1 cellular context compared by ENCODE assay signal in the genomic region with DNA sequence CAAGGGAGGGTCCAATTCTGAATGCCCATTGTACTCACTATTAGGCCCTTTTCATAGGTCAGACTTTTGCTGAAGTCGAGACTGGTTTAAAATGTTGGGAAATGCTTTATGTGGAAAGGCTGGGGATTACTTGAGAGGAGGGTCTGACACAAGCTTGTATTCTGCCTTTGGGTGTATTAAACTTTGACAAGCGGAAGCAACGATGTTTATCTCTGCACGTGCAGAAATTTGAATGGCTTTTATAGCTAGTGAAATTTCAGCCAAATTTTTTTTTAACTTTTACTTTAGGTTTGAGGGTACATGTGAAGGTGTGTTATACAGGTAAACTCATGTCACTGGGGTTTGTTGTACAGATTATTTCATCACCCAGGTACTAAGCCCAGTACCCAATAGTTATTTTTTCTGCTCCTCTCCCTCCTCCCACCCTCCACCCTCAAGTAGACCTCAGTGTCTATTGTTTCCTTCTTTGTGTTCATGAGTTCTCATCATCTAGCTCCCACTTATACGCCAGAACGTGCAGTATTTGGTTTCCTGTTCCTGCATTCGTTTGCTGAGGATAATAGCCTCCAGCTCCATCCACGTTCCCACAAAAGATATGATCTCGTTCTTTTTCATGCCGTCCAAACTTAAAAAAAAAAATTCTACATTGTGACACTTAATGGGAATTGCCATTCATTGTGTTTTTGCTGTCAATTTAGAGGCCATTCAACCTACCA.
TF ChIP-seq lines count a peak whose summit lies in the region.

No MANE protein-coding gene starts in this region.

TF ChIP-seq in GM12878, 131 proteins besides CTCF, POLR2A, EP300 and RAD21 (continued from another document):
- TF ChIP-seq, protein P1, sequence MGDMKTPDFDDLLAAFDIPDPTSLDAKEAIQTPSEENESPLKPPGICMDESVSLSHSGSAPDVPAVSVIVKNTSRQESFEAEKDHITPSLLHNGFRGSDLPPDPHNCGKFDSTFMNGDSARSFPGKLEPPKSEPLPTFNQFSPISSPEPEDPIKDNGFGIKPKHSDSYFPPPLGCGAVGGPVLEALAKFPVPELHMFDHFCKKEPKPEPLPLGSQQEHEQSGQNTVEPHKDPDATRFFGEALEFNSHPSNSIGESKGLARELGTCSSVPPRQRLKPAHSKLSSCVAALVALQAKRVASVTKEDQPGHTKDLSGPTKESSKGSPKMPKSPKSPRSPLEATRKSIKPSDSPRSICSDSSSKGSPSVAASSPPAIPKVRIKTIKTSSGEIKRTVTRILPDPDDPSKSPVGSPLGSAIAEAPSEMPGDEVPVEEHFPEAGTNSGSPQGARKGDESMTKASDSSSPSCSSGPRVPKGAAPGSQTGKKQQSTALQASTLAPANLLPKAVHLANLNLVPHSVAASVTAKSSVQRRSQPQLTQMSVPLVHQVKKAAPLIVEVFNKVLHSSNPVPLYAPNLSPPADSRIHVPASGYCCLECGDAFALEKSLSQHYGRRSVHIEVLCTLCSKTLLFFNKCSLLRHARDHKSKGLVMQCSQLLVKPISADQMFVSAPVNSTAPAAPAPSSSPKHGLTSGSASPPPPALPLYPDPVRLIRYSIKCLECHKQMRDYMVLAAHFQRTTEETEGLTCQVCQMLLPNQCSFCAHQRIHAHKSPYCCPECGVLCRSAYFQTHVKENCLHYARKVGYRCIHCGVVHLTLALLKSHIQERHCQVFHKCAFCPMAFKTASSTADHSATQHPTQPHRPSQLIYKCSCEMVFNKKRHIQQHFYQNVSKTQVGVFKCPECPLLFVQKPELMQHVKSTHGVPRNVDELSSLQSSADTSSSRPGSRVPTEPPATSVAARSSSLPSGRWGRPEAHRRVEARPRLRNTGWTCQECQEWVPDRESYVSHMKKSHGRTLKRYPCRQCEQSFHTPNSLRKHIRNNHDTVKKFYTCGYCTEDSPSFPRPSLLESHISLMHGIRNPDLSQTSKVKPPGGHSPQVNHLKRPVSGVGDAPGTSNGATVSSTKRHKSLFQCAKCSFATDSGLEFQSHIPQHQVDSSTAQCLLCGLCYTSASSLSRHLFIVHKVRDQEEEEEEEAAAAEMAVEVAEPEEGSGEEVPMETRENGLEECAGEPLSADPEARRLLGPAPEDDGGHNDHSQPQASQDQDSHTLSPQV (IDR thresholded peaks at IDR 0.05): 0 out of 2 replicates have a peak, but pooled peaks have one; percentile 2
TF ChIP-seq in GM12878: peak in this region for 2.
